ENCODE assay signal across 19 cellular contexts in the genomic region with DNA sequence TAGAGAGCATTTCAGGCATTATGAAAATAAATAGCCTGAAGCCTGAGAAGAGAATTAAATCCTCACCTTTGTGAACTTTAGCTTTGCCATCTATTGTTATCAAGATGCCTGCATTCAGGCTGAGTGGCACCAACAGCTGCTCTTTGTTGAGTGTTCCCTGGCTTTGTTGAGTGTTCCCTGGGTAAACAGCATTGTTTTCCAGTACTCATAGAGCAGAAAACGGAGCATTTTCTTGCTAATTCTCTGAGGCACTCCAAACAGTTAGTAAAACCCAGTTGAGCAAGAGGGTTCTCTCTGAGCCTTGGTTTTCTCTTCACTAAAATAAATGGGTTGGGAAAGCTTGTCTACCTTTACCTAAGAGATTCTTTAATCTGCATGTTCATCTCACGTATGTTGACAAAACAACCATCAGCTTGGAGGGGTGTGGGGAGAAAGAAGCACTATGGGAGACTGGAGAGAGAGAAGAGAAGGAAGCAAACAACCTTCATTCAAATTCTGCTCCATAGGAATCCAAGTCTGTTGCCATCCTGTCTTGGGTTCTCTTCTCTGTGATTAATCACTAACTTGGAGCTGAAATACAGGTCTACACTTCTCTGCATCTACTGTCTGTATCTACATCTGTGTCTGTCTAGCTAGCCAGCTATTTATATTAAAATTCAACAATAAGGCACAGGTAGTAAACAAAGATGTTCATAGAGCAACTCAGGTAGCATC.
A peak's percentile ranks its signal among the peaks of the same experiment; 100 is the strongest.
DNase-seq lines count a peak whose midpoint lies in the region; ATAC-seq lines count a peak whose summit lies in the region.
"Had no signal": no experiment of that assay in that cellular context is flagged by ENCODE, and none has a peak within 500 bp of the region (broad histone marks: within the 10 kb centered on the region; RNA-seq: fewer than 3 reads in every experiment).

No MANE protein-coding gene starts in this region.

- H3K4me1 Mint-ChIP-seq in activated T-cell treated with anti-CD3 and anti-CD28 coated beads, Interleukin-2, amount 50 U/mL, for 4 hours (ENCODE audit: low read depth) = no peaks in the 10 kb centered on the region
- H3K4me1 Mint-ChIP-seq: activated CD8-positive, alpha-beta memory T cell treated with anti-CD3 and anti-CD28 coated beads, Interleukin-2, amount 10 ng/mL, durations not matched to agents 7 days and 5 days; CD4-positive, CD25-positive, alpha-beta regulatory T cell; IgD-negative memory B cell; immature natural killer cell had no signal

- H3K4me3 Mint-ChIP-seq in activated T-cell treated with anti-CD3 and anti-CD28 coated beads, Interleukin-2, amount 50 U/mL, for 4 hours = no peak overlapping the region
- H3K4me3 Mint-ChIP-seq: activated CD8-positive, alpha-beta memory T cell treated with anti-CD3 and anti-CD28 coated beads, Interleukin-2, amount 10 ng/mL, durations not matched to agents 7 days and 5 days; CD4-positive, CD25-positive, alpha-beta regulatory T cell; IgD-negative memory B cell; immature natural killer cell had no signal

- peak overlapping the region; percentile 10 for H3K4me3 ChIP-seq in iPS-18a (ENCODE audit: low read length)
- no peak overlapping the region for H3K4me3 ChIP-seq in MG63
- H3K4me3 ChIP-seq: esophagus squamous epithelium, ovary, Peyer's patch, stomach had no signal

- H3K27me3 Mint-ChIP-seq in activated T-cell treated with anti-CD3 and anti-CD28 coated beads, Interleukin-2, amount 50 U/mL, for 4 hours (ENCODE audit: low read depth) = no peaks in the 10 kb centered on the region
- H3K27me3 Mint-ChIP-seq: activated CD8-positive, alpha-beta memory T cell treated with anti-CD3 and anti-CD28 coated beads, Interleukin-2, amount 10 ng/mL, durations not matched to agents 7 days and 5 days; CD4-positive, CD25-positive, alpha-beta regulatory T cell; IgD-negative memory B cell had no signal

- no peaks in the 10 kb centered on the region for H3K9me3 ChIP-seq in iPS-18a (ENCODE audit: control insufficient read depth, low read depth, low read length)
- H3K9me3 ChIP-seq in MG63 = no peaks in the 10 kb centered on the region
- H3K9me3 ChIP-seq: ovary, stomach had no signal

- no peak overlapping the region for H3K9ac ChIP-seq in iPS-18a (ENCODE audit: low read length)

- H3K27ac ChIP-seq in iPS-18a (ENCODE audit: low read length) = no peak overlapping the region
- H3K27ac ChIP-seq: esophagus squamous epithelium, ovary, Peyer's patch, stomach had no signal

- H3K36me3 Mint-ChIP-seq in activated T-cell treated with anti-CD3 and anti-CD28 coated beads, Interleukin-2, amount 50 U/mL, for 4 hours (ENCODE audit: insufficient read depth) = no peaks in the 10 kb centered on the region
- H3K36me3 Mint-ChIP-seq: activated CD8-positive, alpha-beta memory T cell treated with anti-CD3 and anti-CD28 coated beads, Interleukin-2, amount 10 ng/mL, durations not matched to agents 7 days and 5 days; CD4-positive, CD25-positive, alpha-beta regulatory T cell had no signal

- H3K27me3 ChIP-seq in iPS-18a (ENCODE audit: control insufficient read depth, insufficient read depth, low read length) = no peaks in the 10 kb centered on the region
- H3K27me3 ChIP-seq in MG63 = no peaks in the 10 kb centered on the region
- H3K27me3 ChIP-seq: esophagus squamous epithelium, ovary, Peyer's patch, stomach had no signal

- DNase-seq in DMS79 treated with DMSO at 0.1 percent for 48 hours (lab: John Stamatoyannopoulos, UW) (peak; percentile 84), NCI-H1436 (lab: John Stamatoyannopoulos, UW) (peak; percentile 72), NCI-H345 (lab: John Stamatoyannopoulos, UW) (peak; percentile 96), MG63 (no peak), SIG-M5 treated with dmso at 0.1 percent for 504 hours (lab: John Stamatoyannopoulos, UW; ENCODE audit: unreplicated experiment) (no peak)
- DNase-seq in activated T-cell treated with anti-CD3 and anti-CD28 coated beads, Interleukin-2, amount 50 U/mL, for 4 hours = no peak
- no peak for DNase-seq in activated effector memory CD4-positive, alpha-beta T cell treated with anti-CD3 and anti-CD28 coated beads, Interleukin-2, amount 50 U/mL, for 16 hours
- DNase-seq: activated CD8-positive, alpha-beta memory T cell treated with anti-CD3 and anti-CD28 coated beads, Interleukin-2, amount 10 ng/mL, durations not matched to agents 7 days and 5 days; amygdala; CD4-positive, CD25-positive, alpha-beta regulatory T cell; esophagus squamous epithelium; immature natural killer cell; NCI-H82; ovary; Peyer's patch; stomach had no signal

- H3K4me1 ChIP-seq in iPS-18a (ENCODE audit: control insufficient read depth, low read depth, low read length) = peaks cover 13% of the 10 kb centered on the region
- H3K4me1 ChIP-seq: esophagus squamous epithelium, Peyer's patch, stomach had no signal

- H3K36me3 ChIP-seq in iPS-18a (ENCODE audit: control insufficient read depth, low read depth, low read length) = no peaks in the 10 kb centered on the region
- H3K36me3 ChIP-seq in MG63 = no peaks in the 10 kb centered on the region
- H3K36me3 ChIP-seq: esophagus squamous epithelium, ovary, Peyer's patch, stomach had no signal

- peaks cover 5% of the 10 kb centered on the region for H3K9me3 Mint-ChIP-seq in activated T-cell treated with anti-CD3 and anti-CD28 coated beads, Interleukin-2, amount 50 U/mL, for 4 hours
- H3K9me3 Mint-ChIP-seq: IgD-negative memory B cell had no signal

- ATAC-seq in activated T-cell treated with anti-CD3 and anti-CD28 coated beads, Interleukin-2, amount 50 U/mL, for 4 hours = no peak
- ATAC-seq: activated CD8-positive, alpha-beta memory T cell treated with anti-CD3 and anti-CD28 coated beads, Interleukin-2, amount 10 ng/mL, durations not matched to agents 7 days and 5 days; SK-N-SH treated with all-trans-retinoic acid at 6 μM for 48 hours had no signal

Comparison
In these comparisons a context has a peak if more than half of its experiments do, and no peak if none do; other contexts are left out.
1. DNase-seq: peak in DMS79 treated with DMSO at 0.1 percent for 48 hours (single experiment), NCI-H1436 (single experiment) and NCI-H345 (single experiment); none in activated T-cell treated with anti-CD3 and anti-CD28 coated beads, Interleukin-2, amount 50 U/mL, for 4 hours (single experiment), activated effector memory CD4-positive, alpha-beta T cell treated with anti-CD3 and anti-CD28 coated beads, Interleukin-2, amount 50 U/mL, for 16 hours (single experiment), MG63 (single experiment) and SIG-M5 treated with dmso at 0.1 percent for 504 hours (single experiment).